Comparison of ENCODE assay signal across 14 cellular contexts in genomic region chr6:43215066-43215465, GRCh38. TPM values are rescaled to one million over a fixed set of nuclear protein-coding genes. Genes with fewer than 3 reads are reported as not detected.
DNase-seq lines count a peak whose midpoint lies in the region; ATAC-seq and TF ChIP-seq lines count a peak whose summit lies in the region.
"Had no signal": no experiment of that assay in that cellular context is flagged by ENCODE, and none has a peak within 500 bp of the region (broad histone marks: within the 10 kb centered on the region; RNA-seq: fewer than 3 reads in every experiment).

No MANE protein-coding gene starts in this region.

- peak; percentile 41 for DNase-seq in activated CD8-positive, alpha-beta memory T cell treated with anti-CD3 and anti-CD28 coated beads, Interleukin-2, amount 50 U/mL, for 48 hours
- DNase-seq in activated CD8-positive, alpha-beta memory T cell treated with anti-CD3 and anti-CD28 coated beads, Interleukin-2, amount 50 U/mL, for 4 hours, result no peak
- DNase-seq in D341Med (ENCODE audit: low spot score) (peak; percentile 11), chondrocyte (ENCODE audit: low spot score) (peak; percentile 64), sigmoid colon (no peak), glutamatergic neuron (no peak)
- no peak for DNase-seq in stimulated activated effector memory CD8-positive, alpha-beta T cell treated with anti-CD3 and anti-CD28 coated beads, Interleukin-12 subunit alpha, Interleukin-12 subunit beta, amount 100 ng/mL, for 72 hours (ENCODE audit: low spot score in 2 of 2)
- DNase-seq: BE2C; C1 segment of cervical spinal cord; CD4-positive, CD25-positive, alpha-beta regulatory T cell; CD8-positive, alpha-beta memory T cell; COR-L47 had no signal

- 96 to 98% methylated on average over 8 of the region's 8 CpGs for WGBS in sigmoid colon, 2 donors

- H3K36me3 Mint-ChIP-seq in chondrocyte (ENCODE audit: low read depth) (peaks cover 17% of the 10 kb centered on the region), glutamatergic neuron (ENCODE audit: unreplicated experiment) (no peaks in the 10 kb centered on the region)
- H3K36me3 Mint-ChIP-seq in stimulated activated effector memory CD8-positive, alpha-beta T cell treated with anti-CD3 and anti-CD28 coated beads, Interleukin-12 subunit alpha, Interleukin-12 subunit beta, amount 100 ng/mL, for 72 hours, result peaks cover 33% of the 10 kb centered on the region

- no peak for TF ChIP-seq CTCF in chondrocyte (IDR thresholded peaks at IDR 0.05)
- no peak for TF ChIP-seq CTCF in sigmoid colon (IDR thresholded peaks at IDR 0.05)
- no peak for TF ChIP-seq CTCF in glutamatergic neuron (IDR thresholded peaks at IDR 0.05; ENCODE audit: partially characterized antibody, unreplicated experiment)

- no peak overlapping the region for H3K4me3 ChIP-seq in sigmoid colon
- H3K4me3 ChIP-seq: HAP-1 had no signal

- no peak for TF ChIP-seq POLR2A in sigmoid colon (IDR thresholded peaks at IDR 0.05)

- H3K4me3 Mint-ChIP-seq in chondrocyte (ENCODE audit: unreplicated experiment) (no peak overlapping the region), glutamatergic neuron (ENCODE audit: unreplicated experiment) (no peak overlapping the region)
- no peak overlapping the region for H3K4me3 Mint-ChIP-seq in stimulated activated effector memory CD8-positive, alpha-beta T cell treated with anti-CD3 and anti-CD28 coated beads, Interleukin-12 subunit alpha, Interleukin-12 subunit beta, amount 100 ng/mL, for 72 hours
- H3K4me3 Mint-ChIP-seq: CD4-positive, CD25-positive, alpha-beta regulatory T cell; CD8-positive, alpha-beta memory T cell had no signal

- no peaks in the 10 kb centered on the region for H3K27me3 ChIP-seq in sigmoid colon
- H3K27me3 ChIP-seq: BE2C had no signal

- H3K9me3 ChIP-seq in sigmoid colon, result no peaks in the 10 kb centered on the region
- H3K9me3 ChIP-seq: BE2C, HAP-1 had no signal

- no peak for ATAC-seq in stimulated activated effector memory CD8-positive, alpha-beta T cell treated with anti-CD3 and anti-CD28 coated beads, Interleukin-12 subunit alpha, Interleukin-12 subunit beta, amount 100 ng/mL, for 72 hours

- H3K27ac Mint-ChIP-seq in chondrocyte (ENCODE audit: unreplicated experiment) (no peak overlapping the region), glutamatergic neuron (ENCODE audit: unreplicated experiment) (no peak overlapping the region)
- H3K27ac Mint-ChIP-seq in stimulated activated effector memory CD8-positive, alpha-beta T cell treated with anti-CD3 and anti-CD28 coated beads, Interleukin-12 subunit alpha, Interleukin-12 subunit beta, amount 100 ng/mL, for 72 hours, result peak overlapping the region; percentile 34

- no peak overlapping the region for H3K27ac ChIP-seq in sigmoid colon

- H3K4me1 Mint-ChIP-seq in chondrocyte (ENCODE audit: low read depth) (peaks cover 3% of the 10 kb centered on the region), glutamatergic neuron (ENCODE audit: low read depth, unreplicated experiment) (peaks cover 16% of the 10 kb centered on the region)
- peaks cover 5% of the 10 kb centered on the region for H3K4me1 Mint-ChIP-seq in stimulated activated effector memory CD8-positive, alpha-beta T cell treated with anti-CD3 and anti-CD28 coated beads, Interleukin-12 subunit alpha, Interleukin-12 subunit beta, amount 100 ng/mL, for 72 hours
- H3K4me1 Mint-ChIP-seq: CD8-positive, alpha-beta memory T cell had no signal

- H3K9me3 Mint-ChIP-seq in chondrocyte (ENCODE audit: low read depth) (no peaks in the 10 kb centered on the region), glutamatergic neuron (ENCODE audit: unreplicated experiment) (peaks cover 2% of the 10 kb centered on the region)
- H3K9me3 Mint-ChIP-seq in stimulated activated effector memory CD8-positive, alpha-beta T cell treated with anti-CD3 and anti-CD28 coated beads, Interleukin-12 subunit alpha, Interleukin-12 subunit beta, amount 100 ng/mL, for 72 hours, result no peaks in the 10 kb centered on the region
- H3K9me3 Mint-ChIP-seq: CD4-positive, CD25-positive, alpha-beta regulatory T cell; CD8-positive, alpha-beta memory T cell had no signal

- H3K4me1 ChIP-seq in sigmoid colon, result no peaks in the 10 kb centered on the region
- H3K4me1 ChIP-seq: BE2C had no signal

- peaks cover 0 to 66% (median 16%) of the 10 kb centered on the region in 4 donors for H3K36me3 ChIP-seq in sigmoid colon
- H3K36me3 ChIP-seq: BE2C, HAP-1 had no signal

- intact Hi-C loops in sigmoid colon (cut with DNase I), result no loop called here

- no peak for TF ChIP-seq EP300 in sigmoid colon (IDR thresholded peaks at IDR 0.05)

- H3K27me3 Mint-ChIP-seq in chondrocyte (ENCODE audit: low read depth), result no peaks in the 10 kb centered on the region
- peaks cover 11% of the 10 kb centered on the region for H3K27me3 Mint-ChIP-seq in glutamatergic neuron (ENCODE audit: unreplicated experiment)
- H3K27me3 Mint-ChIP-seq: CD4-positive, CD25-positive, alpha-beta regulatory T cell; CD8-positive, alpha-beta memory T cell had no signal

RNA-seq across cellular contexts. Expression of gene DNPH1, which starts 14.2 kb away (rescaled TPM):
- 22.8 to 34.1 TPM (median 24.5 TPM) in 3 replicates for total RNA-seq in chondrocyte
- 10 to 100 TPM; 32.1 to 96.0 (median 90.3) TPM for total RNA-seq in sigmoid colon
- polyA plus RNA-seq in sigmoid colon, result 100 to 1,000 TPM; 155 to 188 (median 163) TPM
- 3.5 TPM for total RNA-seq in glutamatergic neuron (ENCODE audit: unreplicated experiment)

RNA-seq across cellular contexts. Expression of gene TTBK1, which starts 28.2 kb away (rescaled TPM):
- total RNA-seq in chondrocyte (0.07 TPM in 1 of 3 replicates, not detected in the others), sigmoid colon (under 1 TPM in 3 of 4 donors, not detected in 1; under 0.01 to 0.55 (median 0.27) TPM), glutamatergic neuron (ENCODE audit: unreplicated experiment) (47.3 TPM)
- under 1 TPM; under 0.01 to 0.41 (median 0.23) TPM for polyA plus RNA-seq in sigmoid colon
- total RNA-seq: A172 had no signal
- polyA plus RNA-seq: CD4-positive, CD25-positive, alpha-beta regulatory T cell; CD8-positive, alpha-beta memory T cell had no signal

RNA-seq across cellular contexts. Expression of gene CUL9, which starts 33.1 kb away (rescaled TPM):
- total RNA-seq in chondrocyte (17.5 to 36.6 TPM (median 19.8 TPM) in 3 replicates), sigmoid colon (10 to 100 TPM; 21.7 to 49.6 (median 31.9) TPM), glutamatergic neuron (ENCODE audit: unreplicated experiment) (51.6 TPM)
- polyA plus RNA-seq in sigmoid colon, result 10 to 100 TPM in 2 of 3 donors, 1 to 10 TPM in 1; 5.1 to 32.9 (median 12.6) TPM

RNA-seq across cellular contexts. Expression of gene SRF, which starts 44.0 kb away (rescaled TPM):
- 42.2 to 43.9 TPM (median 42.7 TPM) in 3 replicates for total RNA-seq in chondrocyte
- total RNA-seq in sigmoid colon, result 10 to 100 TPM; 64.2 to 96.9 (median 89.1) TPM
- polyA plus RNA-seq in sigmoid colon, result 10 to 100 TPM; 12.6 to 31.2 (median 13.9) TPM
- 20.7 TPM for total RNA-seq in glutamatergic neuron (ENCODE audit: unreplicated experiment)

Comparison
In these comparisons a context has a peak if more than half of its experiments do, and no peak if none do; other contexts are left out.
1. DNase-seq: peak in activated CD8-positive, alpha-beta memory T cell treated with anti-CD3 and anti-CD28 coated beads, Interleukin-2, amount 50 U/mL, for 48 hours (single experiment), D341Med (single experiment) and chondrocyte (single experiment); none in activated CD8-positive, alpha-beta memory T cell treated with anti-CD3 and anti-CD28 coated beads, Interleukin-2, amount 50 U/mL, for 4 hours (single experiment), stimulated activated effector memory CD8-positive, alpha-beta T cell treated with anti-CD3 and anti-CD28 coated beads, Interleukin-12 subunit alpha, Interleukin-12 subunit beta, amount 100 ng/mL, for 72 hours (0 of 2), sigmoid colon (single experiment) and glutamatergic neuron (single experiment).
2. RNA of gene TTBK1, which starts 28.2 kb away (total RNA-seq): 47.3 TPM in glutamatergic neuron (single experiment); under 0.01 to 0.55 TPM in sigmoid colon and 0.07 TPM in chondrocyte; every median in the first group is over 10 times any median in the second.